ENCODE assay signal across 7 cellular contexts in the genomic region with DNA sequence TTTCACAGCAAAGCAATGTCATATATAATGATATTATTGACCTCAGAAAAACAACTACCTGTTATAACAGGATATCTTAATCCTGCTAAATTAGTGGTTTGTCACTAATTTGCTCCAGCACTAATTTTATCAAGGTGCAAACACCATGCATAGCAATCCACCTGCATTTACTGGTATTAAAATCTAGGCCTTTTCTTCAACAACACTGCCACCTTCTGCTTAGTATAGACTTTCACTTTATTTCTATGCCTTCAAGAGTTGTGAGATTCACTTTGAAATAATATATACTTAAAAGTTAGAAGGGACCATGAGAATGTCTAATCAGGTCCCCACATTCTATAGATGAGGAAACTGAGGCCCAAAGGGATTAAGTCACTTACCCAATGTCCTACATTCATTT.
A peak's percentile ranks its signal among the peaks of the same experiment; 100 is the strongest.
DNase-seq lines count a peak whose midpoint lies in the region; ATAC-seq and TF ChIP-seq lines count a peak whose summit lies in the region.

No MANE protein-coding gene starts in this region.

- H3K27me3 Mint-ChIP-seq in activated T-helper 1 cell treated with anti-CD3 and anti-CD28 coated beads, Interleukin-12 subunit alpha, Interleukin-12 subunit beta, Interleukin-2, Interleukin-4 antibody, amounts not matched to agents 30 ng/mL and 10 ng/mL and 1 ng/mL, durations not matched to agents 14 hours and 24 hours and 36 hours (ENCODE audit: insufficient read depth), result peaks cover 2% of the 10 kb centered on the region
- H3K27me3 Mint-ChIP-seq in stimulated activated naive CD8-positive, alpha-beta T cell treated with anti-CD3 and anti-CD28 coated beads, Interleukin-15, amount 100 ng/mL, for 72 hours, result no peaks in the 10 kb centered on the region

- CTCF ChIA-PET in GM10248 (lab: Yijun Ruan, JAX), result interaction anchor here (0.7 to 0.9 kb wide), 3 partner anchors 12 to 526 kb away, joined by 3 to 4 read pairs (median 4); no protein-coding TSS in a partner anchor

- H3K4me3 ChIP-seq in mucosa of descending colon, result no peak overlapping the region

- H3K9me3 Mint-ChIP-seq in activated T-helper 1 cell treated with anti-CD3 and anti-CD28 coated beads, Interleukin-12 subunit alpha, Interleukin-12 subunit beta, Interleukin-2, Interleukin-4 antibody, amounts not matched to agents 30 ng/mL and 10 ng/mL and 1 ng/mL, durations not matched to agents 14 hours and 24 hours and 36 hours, result no peaks in the 10 kb centered on the region
- H3K9me3 Mint-ChIP-seq in stimulated activated naive CD8-positive, alpha-beta T cell treated with anti-CD3 and anti-CD28 coated beads, Interleukin-15, amount 100 ng/mL, for 72 hours, result no peaks in the 10 kb centered on the region

- H3K36me3 ChIP-seq in mucosa of descending colon (ENCODE audit: low read depth), result no peaks in the 10 kb centered on the region

- no peaks in the 10 kb centered on the region for H3K4me1 Mint-ChIP-seq in activated T-helper 1 cell treated with anti-CD3 and anti-CD28 coated beads, Interleukin-12 subunit alpha, Interleukin-12 subunit beta, Interleukin-2, Interleukin-4 antibody, amounts not matched to agents 30 ng/mL and 10 ng/mL and 1 ng/mL, durations not matched to agents 14 hours and 24 hours and 36 hours (ENCODE audit: low read depth)
- H3K4me1 Mint-ChIP-seq in stimulated activated naive CD8-positive, alpha-beta T cell treated with anti-CD3 and anti-CD28 coated beads, Interleukin-15, amount 100 ng/mL, for 72 hours, result no peaks in the 10 kb centered on the region

- no peaks in the 10 kb centered on the region for H3K9me3 ChIP-seq in mucosa of descending colon

- intact Hi-C loops in mucosa of descending colon (cut with DNase I, micrococcal nuclease), result loop anchor here in 1 of 2 donors (5.0 kb wide), 1 partner anchor 525 kb away; no protein-coding TSS in a partner anchor
- intact Hi-C loops in activated T-helper 1 cell treated with anti-CD3 and anti-CD28 coated beads, Interleukin-12 subunit alpha, Interleukin-12 subunit beta, Interleukin-2, Interleukin-4 antibody, amounts not matched to agents 30 ng/mL and 10 ng/mL and 1 ng/mL, durations not matched to agents 14 hours and 24 hours and 36 hours (cut with micrococcal nuclease), result loop anchor here (10.0 kb wide), 1 partner anchor 523 kb away; no protein-coding TSS in a partner anchor

- ATAC-seq in HG03565 (IDR thresholded peaks at IDR 0.05; ENCODE audit: unreplicated experiment) (peak; percentile 59), mucosa of descending colon (peak; percentile 44)
- ATAC-seq in stimulated activated naive CD8-positive, alpha-beta T cell treated with anti-CD3 and anti-CD28 coated beads, Interleukin-15, amount 100 ng/mL, for 72 hours, result no peak

- no peak for DNase-seq in GM10248 (ENCODE audit: extremely low spot score)
- peak; percentile 36 for DNase-seq in amniotic epithelial cell (ENCODE audit: low read depth)
- no peak for DNase-seq in mucosa of descending colon
- DNase-seq in activated T-helper 1 cell treated with anti-CD3 and anti-CD28 coated beads, Interleukin-12 subunit alpha, Interleukin-12 subunit beta, Interleukin-2, Interleukin-4 antibody, amounts not matched to agents 30 ng/mL and 10 ng/mL and 1 ng/mL, durations not matched to agents 14 hours and 24 hours and 36 hours (ENCODE audit: low spot score), result no peak
- no peak for DNase-seq in stimulated activated naive CD8-positive, alpha-beta T cell treated with anti-CD3 and anti-CD28 coated beads, Interleukin-15, amount 100 ng/mL, for 72 hours
- DNase-seq in COLO668 (lab: John Stamatoyannopoulos, UW; ENCODE audit: unreplicated experiment), result no peak

- peaks cover 4% of the 10 kb centered on the region for H3K4me1 ChIP-seq in mucosa of descending colon (ENCODE audit: low read depth)

- TF ChIP-seq CTCF in GM10248 (IDR thresholded peaks at IDR 0.05; ENCODE audit: control extremely low read depth, extremely low read depth, low read depth, missing control alignments) (peak; percentile 32), mucosa of descending colon (IDR thresholded peaks at IDR 0.05) (no peak)

- POLR2A ChIA-PET in GM10248 (lab: Yijun Ruan, JAX), result no interaction called here

- H3K4me3 Mint-ChIP-seq in activated T-helper 1 cell treated with anti-CD3 and anti-CD28 coated beads, Interleukin-12 subunit alpha, Interleukin-12 subunit beta, Interleukin-2, Interleukin-4 antibody, amounts not matched to agents 30 ng/mL and 10 ng/mL and 1 ng/mL, durations not matched to agents 14 hours and 24 hours and 36 hours, result no peak overlapping the region
- H3K4me3 Mint-ChIP-seq in stimulated activated naive CD8-positive, alpha-beta T cell treated with anti-CD3 and anti-CD28 coated beads, Interleukin-15, amount 100 ng/mL, for 72 hours, result no peak overlapping the region

- H3K36me3 Mint-ChIP-seq in activated T-helper 1 cell treated with anti-CD3 and anti-CD28 coated beads, Interleukin-12 subunit alpha, Interleukin-12 subunit beta, Interleukin-2, Interleukin-4 antibody, amounts not matched to agents 30 ng/mL and 10 ng/mL and 1 ng/mL, durations not matched to agents 14 hours and 24 hours and 36 hours (ENCODE audit: low read depth), result no peaks in the 10 kb centered on the region

- H3K27ac Mint-ChIP-seq in activated T-helper 1 cell treated with anti-CD3 and anti-CD28 coated beads, Interleukin-12 subunit alpha, Interleukin-12 subunit beta, Interleukin-2, Interleukin-4 antibody, amounts not matched to agents 30 ng/mL and 10 ng/mL and 1 ng/mL, durations not matched to agents 14 hours and 24 hours and 36 hours, result no peak overlapping the region
- no peak overlapping the region for H3K27ac Mint-ChIP-seq in stimulated activated naive CD8-positive, alpha-beta T cell treated with anti-CD3 and anti-CD28 coated beads, Interleukin-15, amount 100 ng/mL, for 72 hours
